ENCODE assay signal across 18 cellular contexts in the genomic region with DNA sequence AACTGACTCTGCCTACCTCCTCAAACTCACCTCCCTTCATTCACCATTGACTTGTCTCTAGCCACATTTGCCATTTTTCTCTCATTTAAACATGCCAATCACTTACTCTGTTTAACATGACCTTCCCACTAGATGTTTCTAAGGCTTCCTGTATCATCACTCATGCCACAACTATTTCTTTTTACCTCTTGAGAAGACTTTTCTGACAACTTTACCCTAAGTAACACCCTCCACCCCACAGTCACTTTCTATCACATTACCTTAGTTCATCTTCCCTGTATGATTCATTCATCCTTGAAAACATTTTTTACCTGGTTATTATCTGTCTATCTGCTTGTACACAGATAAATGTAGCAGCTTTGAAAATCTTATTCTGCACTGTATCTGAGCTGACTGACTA. TPM values are rescaled to one million over a fixed set of nuclear protein-coding genes. Genes with fewer than 3 reads are reported as not detected.
DNase-seq lines count a peak whose midpoint lies in the region; FAIRE-seq and TF ChIP-seq lines count a peak whose summit lies in the region.
"Had no signal": no experiment of that assay in that cellular context is flagged by ENCODE, and none has a peak within 500 bp of the region (broad histone marks: within the 10 kb centered on the region; RNA-seq: fewer than 3 reads in every experiment).

No MANE protein-coding gene starts in this region.

- TF ChIP-seq CTCF in epithelial cell of esophagus (IDR thresholded peaks at IDR 0.05; ENCODE audit: insufficient read depth, low read depth, low read length, missing control alignments): no peak

- DNase-seq in H54 (ENCODE audit: insufficient read length, low spot score): no peak
- DNase-seq in M059J (ENCODE audit: low read depth): peak; percentile 21
- DNase-seq in epithelial cell of esophagus (ENCODE audit: low read depth): peak; percentile 54
- DNase-seq in kidney glomerular epithelial cell (lab: John Stamatoyannopoulos, UW): peak; percentile 2
- no peak for DNase-seq in NCI-H1048 (lab: John Stamatoyannopoulos, UW)
- no peak for DNase-seq in activated naive CD4-positive, alpha-beta T cell treated with Interleukin-2 at 50 U/mL for 16 hours
- no peak for DNase-seq in GM19238 (ENCODE audit: insufficient read length, low spot score)
- DNase-seq in stimulated activated naive CD4-positive, alpha-beta T cell (lab: John Stamatoyannopoulos, UW): no peak
- DNase-seq: ACHN; CD4-positive, CD25-positive, alpha-beta regulatory T cell; DMS53; GM23248; H7 had no signal

- no peak overlapping the region for H3K4me3 ChIP-seq in epithelial cell of esophagus (ENCODE audit: low read length)
- H3K4me3 ChIP-seq: BLaER1 treated with 17β-estradiol and CSF1 and Interleukin-3, amounts not matched to agents 10 nM and 100 nM; GM23248 had no signal

- no peak for TF ChIP-seq POLR2A in H54 (IDR thresholded peaks at IDR 0.05; ENCODE audit: low read depth, low read length)

- FAIRE-seq in H54 (lab: Jason Lieb, UNC): peak; percentile 20
- FAIRE-seq: GM18507, HepG2 had no signal

RNA-seq across cellular contexts. Expression of gene PLCZ1, which starts 19.4 kb away (rescaled TPM):
- total RNA-seq in M059J (2014; rRNA removed; shearing (Covaris generic)): not detected in 2 replicates
- total RNA-seq: CD4-positive, CD25-positive, alpha-beta regulatory T cell; GM23248; H7; HepG2; HT-29 had no signal

RNA-seq across cellular contexts. Expression of gene CAPZA3, which starts 19.5 kb away (rescaled TPM):
- total RNA-seq in M059J (2014; rRNA removed; shearing (Covaris generic)): not detected in 2 replicates
- total RNA-seq: A172; CD4-positive, CD25-positive, alpha-beta regulatory T cell; GM23248; H7; HepG2; HT-29 had no signal

Comparison
In these comparisons a context has a peak if more than half of its experiments do, and no peak if none do; other contexts are left out.
1. DNase-seq: peak in M059J (single experiment), epithelial cell of esophagus (single experiment) and kidney glomerular epithelial cell (single experiment); none in H54 (single experiment), NCI-H1048 (single experiment), activated naive CD4-positive, alpha-beta T cell treated with Interleukin-2 at 50 U/mL for 16 hours (single experiment), GM19238 (single experiment) and stimulated activated naive CD4-positive, alpha-beta T cell (0 of 6).